ENCODE assay signal across 8 cellular contexts in the genomic region with DNA sequence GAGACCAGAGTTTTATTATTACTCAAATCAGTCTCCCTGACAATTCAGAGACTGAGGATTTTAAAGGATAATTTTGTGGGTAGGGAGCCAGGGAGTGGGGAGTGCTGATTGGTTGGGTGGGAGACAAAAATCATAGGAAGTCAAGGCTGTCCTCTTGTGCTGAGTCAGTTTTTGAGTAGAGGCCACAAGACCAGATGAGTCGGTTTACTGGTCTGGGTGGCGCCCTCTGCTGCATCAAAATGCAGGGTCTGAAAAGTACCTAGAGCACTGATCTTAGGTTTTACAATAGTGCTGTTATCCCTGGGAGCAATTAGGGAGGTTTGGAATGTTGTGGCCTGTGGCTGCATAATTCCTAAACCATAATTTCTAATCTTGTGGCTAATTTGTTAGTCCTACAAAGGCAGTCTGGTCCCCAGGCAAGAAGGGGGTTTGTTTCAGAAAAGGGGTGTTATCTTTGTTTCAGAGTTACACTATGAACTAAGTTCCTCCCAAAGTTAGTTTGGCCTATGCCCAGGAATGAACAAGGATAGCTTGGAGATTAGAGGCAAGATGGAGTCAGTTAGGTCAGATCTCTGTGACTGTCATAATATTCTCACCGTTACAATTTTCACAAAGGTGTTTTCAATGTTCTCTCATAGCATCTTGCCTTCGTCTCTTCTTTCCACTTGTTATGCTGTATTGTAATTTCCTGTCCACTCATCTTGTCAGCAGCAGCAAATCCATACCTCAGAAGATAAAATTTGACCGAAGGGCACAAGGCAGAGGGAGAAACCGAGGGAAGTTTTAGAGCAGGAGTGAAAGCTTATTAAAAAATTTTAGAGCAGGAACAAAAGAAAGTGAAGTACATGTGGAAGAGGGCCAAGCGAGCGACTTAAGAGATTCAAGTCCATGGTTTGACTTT. TPM values are rescaled to one million over a fixed set of nuclear protein-coding genes. Genes with fewer than 3 reads are reported as not detected.
DNase-seq lines count a peak whose midpoint lies in the region; ATAC-seq lines count a peak whose summit lies in the region.

No MANE protein-coding gene starts in this region.

- ATAC-seq in GM18858 (IDR thresholded peaks at IDR 0.05; ENCODE audit: unreplicated experiment) (peak; percentile 54), left ventricle myocardium superior (peak; percentile 31)

- DNase-seq in AG08396 (ENCODE audit: low spot score) (peak; percentile 49), HT-29 (ENCODE audit: low spot score) (peak; percentile 79), SK-N-DZ (ENCODE audit: low spot score) (peak; percentile 68), left ventricle myocardium superior (peak; percentile 74), smooth muscle cell of the brain vasculature (ENCODE audit: low read depth, low spot score) (peak; percentile 26), hippocampal formation (lab: John Stamatoyannopoulos, UW) (no peak)
- DNase-seq in activated naive CD4-positive, alpha-beta T cell treated with anti-CD3 and anti-CD28 coated beads, Interleukin-2, amount 50 U/mL, for 16 hours = peak; percentile 64

- intact Hi-C loops in left ventricle myocardium superior (cut with micrococcal nuclease) = no loop called here

RNA-seq across cellular contexts. Expression of gene CLINT1, which starts 59.2 kb away (rescaled TPM):
- 70.0 and 101 TPM in 2 replicates for total RNA-seq in HT-29 (2014; rRNA removed; shearing (Covaris generic))
- 89.6 and 96.3 TPM in 2 replicates for polyA plus RNA-seq in SK-N-DZ (2014; cell fraction: cytosol; rRNA removed)
- 159 and 276 TPM in 2 replicates for polyA plus RNA-seq in SK-N-DZ (2014; cell fraction: nucleus; rRNA removed)
- 51.9 TPM for total RNA-seq in left ventricle myocardium superior

Comparison
In these comparisons a context has a peak if more than half of its experiments do, and no peak if none do; other contexts are left out.
1. DNase-seq: peak in AG08396 (single experiment), HT-29 (single experiment), SK-N-DZ (single experiment), activated naive CD4-positive, alpha-beta T cell treated with anti-CD3 and anti-CD28 coated beads, Interleukin-2, amount 50 U/mL, for 16 hours (single experiment), left ventricle myocardium superior (single experiment) and smooth muscle cell of the brain vasculature (single experiment); none in hippocampal formation (0 of 2).